ENCODE assay signal across 18 cellular contexts in genomic region chr15:64544450-64544849, GRCh38.
DNase-seq lines count a peak whose midpoint lies in the region; ATAC-seq, FAIRE-seq and TF ChIP-seq lines count a peak whose summit lies in the region.
"Had no signal": no experiment of that assay in that cellular context is flagged by ENCODE, and none has a peak within 500 bp of the region (broad histone marks: within the 10 kb centered on the region; RNA-seq: fewer than 3 reads in every experiment).

No MANE protein-coding gene starts in this region.

- H3K27ac Mint-ChIP-seq in CD4-positive, alpha-beta T cell = peak overlapping the region; percentile 66
- peak overlapping the region; percentile 23 to 33 for H3K27ac Mint-ChIP-seq in effector memory CD8-positive, alpha-beta T cell
- H3K27ac Mint-ChIP-seq in naive thymus-derived CD8-positive, alpha-beta T cell = peak overlapping the region in 7 of 10 donors; percentile 36 to 85 (median 72)
- H3K27ac Mint-ChIP-seq: B cell had no signal

- no peaks in the 10 kb centered on the region for H3K27me3 Mint-ChIP-seq in CD4-positive, alpha-beta T cell
- no peaks in the 10 kb centered on the region for H3K27me3 Mint-ChIP-seq in effector memory CD8-positive, alpha-beta T cell
- H3K27me3 Mint-ChIP-seq in naive thymus-derived CD8-positive, alpha-beta T cell = no peaks in the 10 kb centered on the region
- H3K27me3 Mint-ChIP-seq: B cell had no signal

- no peaks in the 10 kb centered on the region for H3K9me3 ChIP-seq in CD4-positive, alpha-beta T cell (ENCODE audit: control insufficient read depth, low read length)

- H3K27me3 ChIP-seq in CD4-positive, alpha-beta T cell (ENCODE audit: control insufficient read depth, insufficient read depth, low read length) = no peaks in the 10 kb centered on the region

- H3K36me3 Mint-ChIP-seq in CD4-positive, alpha-beta T cell (ENCODE audit: low read depth) = peaks cover 31% of the 10 kb centered on the region
- no peaks in the 10 kb centered on the region for H3K36me3 Mint-ChIP-seq in effector memory CD8-positive, alpha-beta T cell (ENCODE audit: insufficient read depth)
- H3K36me3 Mint-ChIP-seq in naive thymus-derived CD8-positive, alpha-beta T cell = peaks cover 0 to 29% (median 14%) of the 10 kb centered on the region in 3 donors

- no peak for FAIRE-seq in urothelium cell line (lab: Jason Lieb, UNC)

- intact Hi-C loops in CD4-positive, alpha-beta T cell (cut with DNase I, micrococcal nuclease) = no loop called here

- H3K27ac ChIP-seq in CD4-positive, alpha-beta T cell (ENCODE audit: low read depth, low read length) = no peak overlapping the region

- no peak for ATAC-seq in CD4-positive, alpha-beta T cell (ENCODE audit: poor library complexity)
- ATAC-seq in effector memory CD8-positive, alpha-beta T cell (replicated peaks) = no peak
- no peak for ATAC-seq in naive thymus-derived CD8-positive, alpha-beta T cell
- ATAC-seq: Panc1 had no signal

- TF ChIP-seq CTCF in CD4-positive, alpha-beta T cell (IDR thresholded peaks at IDR 0.05) = no peak

- H3K4me3 Mint-ChIP-seq in CD4-positive, alpha-beta T cell = peak overlapping the region; percentile 25
- H3K4me3 Mint-ChIP-seq in effector memory CD8-positive, alpha-beta T cell = no peak overlapping the region
- peak overlapping the region in 4 of 10 donors; percentile 8 to 36 (median 16) for H3K4me3 Mint-ChIP-seq in naive thymus-derived CD8-positive, alpha-beta T cell
- H3K4me3 Mint-ChIP-seq: B cell had no signal

- H3K4me1 Mint-ChIP-seq in CD4-positive, alpha-beta T cell (ENCODE audit: low read depth) = peaks cover 70% of the 10 kb centered on the region
- peaks cover 23 to 28% of the 10 kb centered on the region in 2 donors for H3K4me1 Mint-ChIP-seq in effector memory CD8-positive, alpha-beta T cell (ENCODE audit: low read depth in 2 of 2)
- H3K4me1 Mint-ChIP-seq in naive thymus-derived CD8-positive, alpha-beta T cell = peaks cover 34 to 77% (median 66%) of the 10 kb centered on the region in 4 donors

- H3K9me3 Mint-ChIP-seq in CD4-positive, alpha-beta T cell = no peaks in the 10 kb centered on the region
- no peaks in the 10 kb centered on the region for H3K9me3 Mint-ChIP-seq in effector memory CD8-positive, alpha-beta T cell
- no peaks in the 10 kb centered on the region for H3K9me3 Mint-ChIP-seq in naive thymus-derived CD8-positive, alpha-beta T cell

- POLR2A ChIA-PET in CD4-positive, alpha-beta T cell (lab: Charles Lee) = interaction anchor here (0.6 kb wide), 1 partner anchor 93 kb away, joined by 3 read pairs; no protein-coding TSS in a partner anchor
- POLR2A ChIA-PET in naive thymus-derived CD8-positive, alpha-beta T cell (lab: Charles Lee) = no interaction called here

- CTCF ChIA-PET in CD4-positive, alpha-beta T cell (lab: Charles Lee) = no interaction called here

- DNase-seq in CD4-positive, alpha-beta T cell = no peak
- peak; percentile 16 for DNase-seq in ELF-1 (ENCODE audit: low read depth, low spot score)
- no peak for DNase-seq in effector memory CD8-positive, alpha-beta T cell
- no peak for DNase-seq in naive thymus-derived CD8-positive, alpha-beta T cell
- no peak for DNase-seq in epidermal melanocyte (ENCODE audit: insufficient read length, low spot score)
- no peak for DNase-seq in activated T-cell treated with anti-CD3 and anti-CD28 coated beads, Interleukin-2, amount 50 U/mL, for 48 hours
- DNase-seq in activated effector memory CD4-positive, alpha-beta T cell treated with anti-CD3 and anti-CD28 coated beads, Interleukin-2, amount 50 U/mL, for 16 hours = no peak
- no peak for DNase-seq in urothelium cell line (ENCODE audit: low spot score)
- DNase-seq: DMS 273 treated with DMSO at 0.1 percent for 48 hours, EL, H7, Karpas-422, NCI-H1105 treated with DMSO at 0.1 percent for 48 hours, NCI-H187 treated with DMSO at 0.1 percent for 48 hours, NCI-H82, SHP77 treated with DMSO at 0.1 percent for 48 hours had no signal
